Comparison of ENCODE assay signal across 4 cellular contexts in genomic region chr10:10359263-10359662, GRCh38.
"Had no signal": no experiment of that assay in that cellular context is flagged by ENCODE, and none has a peak within 500 bp of the region (broad histone marks: within the 10 kb centered on the region; RNA-seq: fewer than 3 reads in every experiment).

No MANE protein-coding gene starts in this region.

- DNase-seq: IMR-90 had no signal

- ATAC-seq: HepG2, K562 had no signal

- H3K4me3 ChIP-seq: K562 had no signal

- H3K27ac ChIP-seq: HL-60 had no signal
